21 cellular contexts compared by ENCODE assay signal in the genomic region with DNA sequence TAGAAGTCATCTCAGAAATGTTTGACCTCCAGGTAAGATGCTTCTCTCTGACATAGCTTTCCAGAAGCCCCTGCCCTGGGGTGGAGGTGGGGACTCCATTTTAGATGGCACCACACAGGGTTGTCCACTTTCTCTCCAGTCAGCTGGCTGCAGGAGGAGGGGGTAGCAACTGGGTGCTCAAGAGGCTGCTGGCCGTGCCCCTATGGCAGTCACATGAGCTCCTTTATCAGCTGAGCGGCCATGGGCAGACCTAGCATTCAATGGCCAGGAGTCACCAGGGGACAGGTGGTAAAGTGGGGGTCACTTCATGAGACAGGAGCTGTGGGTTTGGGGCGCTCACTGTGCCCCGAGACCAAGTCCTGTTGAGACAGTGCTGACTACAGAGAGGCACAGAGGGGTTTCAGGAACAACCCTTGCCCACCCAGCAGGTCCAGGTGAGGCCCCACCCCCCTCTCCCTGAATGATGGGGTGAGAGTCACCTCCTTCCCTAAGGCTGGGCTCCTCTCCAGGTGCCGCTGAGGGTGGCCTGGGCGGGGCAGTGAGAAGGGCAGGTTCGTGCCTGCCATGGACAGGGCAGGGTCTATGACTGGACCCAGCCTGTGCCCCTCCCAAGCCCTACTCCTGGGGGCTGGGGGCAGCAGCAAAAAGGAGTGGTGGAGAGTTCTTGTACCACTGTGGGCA. TPM values are rescaled to one million over a fixed set of nuclear protein-coding genes. Genes with fewer than 3 reads are reported as not detected.
DNase-seq lines count a peak whose midpoint lies in the region; TF ChIP-seq lines count a peak whose summit lies in the region.
"Had no signal": no experiment of that assay in that cellular context is flagged by ENCODE, and none has a peak within 500 bp of the region (broad histone marks: within the 10 kb centered on the region; RNA-seq: fewer than 3 reads in every experiment).

No MANE protein-coding gene starts in this region.

- H3K36me3 Mint-ChIP-seq in Calu3 (ENCODE audit: insufficient read depth, unreplicated experiment), result peaks cover 5% of the 10 kb centered on the region
- no peaks in the 10 kb centered on the region for H3K36me3 Mint-ChIP-seq in chondrocyte (ENCODE audit: low read depth)

- H3K27ac Mint-ChIP-seq in Calu3 (ENCODE audit: unreplicated experiment) (no peak overlapping the region), chondrocyte (ENCODE audit: unreplicated experiment) (no peak overlapping the region)
- H3K27ac Mint-ChIP-seq: T-helper 17 cell had no signal

- peak overlapping the region; percentile 41 for H2AK5ac ChIP-seq in neuronal stem cell (ENCODE audit: low read depth, low read length)

- H3K27me3 ChIP-seq in neuronal stem cell (ENCODE audit: control insufficient read depth in 3 of 3, insufficient read depth in 3 of 3, low read depth in 1 of 3, low read length in 3 of 3), result no peaks in the 10 kb centered on the region
- H3K27me3 ChIP-seq: neural progenitor cell, suprapubic skin had no signal

- no peak overlapping the region for H2BK120ac ChIP-seq in neuronal stem cell (ENCODE audit: low read depth, low read length)

- H3K4me3 Mint-ChIP-seq in Calu3 (ENCODE audit: low read depth, unreplicated experiment) (no peak overlapping the region), chondrocyte (ENCODE audit: unreplicated experiment) (no peak overlapping the region)
- H3K4me3 Mint-ChIP-seq: neural progenitor cell had no signal

- no peak overlapping the region for H2BK15ac ChIP-seq in neuronal stem cell (ENCODE audit: low read length)

- peak overlapping the region; percentile 72 for H3K27ac ChIP-seq in RWPE1
- H3K27ac ChIP-seq in neuronal stem cell (replicated peaks; ENCODE audit: low read length), result no peak overlapping the region
- H3K27ac ChIP-seq: coronary artery, neural progenitor cell, suprapubic skin had no signal

- H3K23ac ChIP-seq in neuronal stem cell (ENCODE audit: low read depth, low read length, poor library complexity), result no peak overlapping the region

- no peak overlapping the region for H3K4me3 ChIP-seq in neuronal stem cell (ENCODE audit: low read length in 2 of 2)
- H3K4me3 ChIP-seq: coronary artery, GM12878, neural progenitor cell, suprapubic skin had no signal

- H2BK12ac ChIP-seq in neuronal stem cell (ENCODE audit: low read length), result no peak overlapping the region

- TF ChIP-seq CTCF in Calu3 (IDR thresholded peaks at IDR 0.05; ENCODE audit: unreplicated experiment) (no peak), RWPE1 (conservative IDR thresholded peaks at IDR 0.05; ENCODE audit: low read depth) (no peak), chondrocyte (IDR thresholded peaks at IDR 0.05) (no peak)

- peak overlapping the region; percentile 74 for H3K18ac ChIP-seq in neuronal stem cell (ENCODE audit: low read length)

- no peaks in the 10 kb centered on the region for H3K79me1 ChIP-seq in neuronal stem cell (ENCODE audit: low read depth, low read length)

- H4K91ac ChIP-seq in neuronal stem cell (ENCODE audit: low read depth, low read length, poor library complexity), result no peak overlapping the region

- POLR2A ChIA-PET in RWPE1 (lab: Yijun Ruan, JAX; ENCODE audit: low non-redundant PET), result interaction anchor here (0.7 kb wide), 1 partner anchor 422 kb away, joined by 3 read pairs; no protein-coding TSS in a partner anchor

- H2BK5ac ChIP-seq in neuronal stem cell (ENCODE audit: low read length), result no peak overlapping the region

- no peaks in the 10 kb centered on the region for H3K9me3 ChIP-seq in neuronal stem cell (replicated peaks in 1 of 2; ENCODE audit: control insufficient read depth in 2 of 2, insufficient read depth in 1 of 2, low read depth in 1 of 2, low read length in 2 of 2)
- H3K9me3 ChIP-seq: suprapubic skin had no signal

- no peaks in the 10 kb centered on the region for H3K36me3 ChIP-seq in neuronal stem cell (replicated peaks in 1 of 2; ENCODE audit: control insufficient read depth in 2 of 2, insufficient read depth in 2 of 2, low read length in 2 of 2)
- H3K36me3 ChIP-seq: neural progenitor cell, suprapubic skin had no signal

- H3K4me1 ChIP-seq in neuronal stem cell (ENCODE audit: control insufficient read depth in 2 of 2, insufficient read depth in 1 of 2, low read depth in 1 of 2, low read length in 2 of 2), result peaks cover 0 to 9% of the 10 kb centered on the region in 2 donors

- no peak overlapping the region for H4K8ac ChIP-seq in neuronal stem cell (ENCODE audit: low read depth, low read length)

- H3K4me2 ChIP-seq in neuronal stem cell (ENCODE audit: insufficient read depth, low read length, poor library complexity, severe bottlenecking), result no peak overlapping the region
- H3K4me2 ChIP-seq: neural progenitor cell had no signal

- peak overlapping the region; percentile 65 for H3K14ac ChIP-seq in neuronal stem cell (ENCODE audit: low read length)

- H3K27me3 Mint-ChIP-seq in Calu3 (ENCODE audit: unreplicated experiment), result no peaks in the 10 kb centered on the region
- H3K27me3 Mint-ChIP-seq in chondrocyte (ENCODE audit: low read depth), result no peaks in the 10 kb centered on the region
- H3K27me3 Mint-ChIP-seq: T-helper 17 cell had no signal

- BruUV-seq in Calu3 (replicated peaks; lab: Mats Ljungman, UMichigan), result no TSS peak

- CTCF ChIA-PET in Calu3 (lab: Charles Lee), result interaction anchor here (0.6 to 1.8 kb wide), 5 partner anchors 9 to 106 kb away, joined by 3 to 8 read pairs (median 5); no protein-coding TSS in a partner anchor
- CTCF ChIA-PET in RWPE1 (lab: Yijun Ruan, JAX), result interaction anchor here (0.5 to 1.5 kb wide), 5 partner anchors 9 to 77 kb away, joined by 3 to 4 read pairs (median 3); no protein-coding TSS in a partner anchor

- H3K9me3 Mint-ChIP-seq in Calu3 (ENCODE audit: low read depth, unreplicated experiment) (no peaks in the 10 kb centered on the region), chondrocyte (ENCODE audit: low read depth) (no peaks in the 10 kb centered on the region)
- H3K9me3 Mint-ChIP-seq: neural progenitor cell had no signal

- intact Hi-C loops in Calu3 (cut with micrococcal nuclease; ENCODE audit: unreplicated experiment), result loop anchor here (10.0 kb wide), 1 partner anchor 291 kb away; a partner anchor contains a TSS

- H3K4me1 Mint-ChIP-seq in Calu3 (ENCODE audit: low read depth, unreplicated experiment) (peaks cover 39% of the 10 kb centered on the region), chondrocyte (ENCODE audit: low read depth) (no peaks in the 10 kb centered on the region)

- peak; percentile 40 for DNase-seq in Calu3
- DNase-seq in RWPE1 (ENCODE audit: low spot score), result peak; percentile 58
- peak; percentile 70 for DNase-seq in chondrocyte (ENCODE audit: low spot score)
- no peak for DNase-seq in neuronal stem cell (ENCODE audit: low spot score)
- no peak for DNase-seq in NCI-H526 (lab: John Stamatoyannopoulos, UW)
- DNase-seq in occipital lobe (lab: John Stamatoyannopoulos, UW), result no peak
- DNase-seq in NK-92 (lab: John Stamatoyannopoulos, UW; ENCODE audit: unreplicated experiment), result no peak
- no peak for DNase-seq in NCI-H2196 treated with DMSO at 0.1 percent for 48 hours (lab: John Stamatoyannopoulos, UW; ENCODE audit: unreplicated experiment)
- DNase-seq: AML-193; mesendoderm; NCI-H1417 treated with DMSO at 0.1 percent for 48 hours; NCI-H2171 treated with DMSO at 0.1 percent for 48 hours; NK-92 treated with Interleukin-12 subunit alpha and Interleukin-12 subunit beta, amount 100 ng/mL, for 24 hours; Right ventricle myocardium superior; T-helper 17 cell had no signal

- no peak overlapping the region for H2AFZ ChIP-seq in neuronal stem cell (ENCODE audit: low read length)
- H2AFZ ChIP-seq: neural progenitor cell had no signal

- no peak overlapping the region for H3K9ac ChIP-seq in neuronal stem cell (ENCODE audit: low read depth, low read length, poor library complexity)
- H3K9ac ChIP-seq: neural progenitor cell had no signal

- no peak overlapping the region for H3K4ac ChIP-seq in neuronal stem cell (ENCODE audit: low read length)

- no CpG with 5 or more reads among the region's 7 CpGs for WGBS in neuronal stem cell (ENCODE audit: extremely low coverage in 2 of 2, insufficient read length in 2 of 2, insufficient replicate concordance in 1 of 2), 2 donors

RNA-seq across cellular contexts. Expression of a gene that starts 0.6 kb away (rescaled TPM):
- total RNA-seq in Calu3 (2022), result 0.80 TPM in 1 of 2 replicates, not detected in the other
- not detected in 3 replicates for total RNA-seq in chondrocyte
- polyA plus RNA-seq in neuronal stem cell (2013, experiment 1 of 2), result not detected
- polyA plus RNA-seq in neuronal stem cell (2013, experiment 2 of 2), result not detected
- total RNA-seq in occipital lobe, result not detected
- total RNA-seq: endothelial cell of umbilical vein, Right ventricle myocardium superior, suprapubic skin, T-helper 17 cell had no signal
- polyA plus RNA-seq: endothelial cell of umbilical vein had no signal

RNA-seq across cellular contexts. Expression of a gene that starts 13.8 kb away (rescaled TPM):
- not detected in 2 replicates for total RNA-seq in Calu3 (2022)
- not detected in 3 replicates for total RNA-seq in chondrocyte
- polyA plus RNA-seq in neuronal stem cell (2013, experiment 1 of 2), result not detected
- polyA plus RNA-seq in neuronal stem cell (2013, experiment 2 of 2), result not detected
- total RNA-seq in occipital lobe, result not detected
- total RNA-seq: endothelial cell of umbilical vein, GM12878, H4, Right ventricle myocardium superior, suprapubic skin, T-helper 17 cell had no signal
- polyA plus RNA-seq: endothelial cell of umbilical vein, GM12878 had no signal

Comparison
In these comparisons a context has a peak if more than half of its experiments do, and no peak if none do; other contexts are left out.
1. DNase-seq: peak in Calu3 (single experiment), RWPE1 (single experiment) and chondrocyte (single experiment); none in neuronal stem cell (single experiment), NCI-H526 (0 of 2), occipital lobe (single experiment), NK-92 (single experiment) and NCI-H2196 treated with DMSO at 0.1 percent for 48 hours (single experiment).